1 cellular context compared by ENCODE assay signal in genomic region chr13:77299587-77299986, GRCh38.
TF ChIP-seq lines count a peak whose summit lies in the region.

No MANE protein-coding gene starts in this region.

TF ChIP-seq in SK-N-SH, 30 proteins besides CTCF, POLR2A, EP300 and RAD21:
- TF ChIP-seq MXI1 (IDR thresholded peaks at IDR 0.05; ENCODE audit: low read depth, low read length) (no peak), RFX5 (IDR thresholded peaks at IDR 0.05; ENCODE audit: low read length) (no peak), FOXJ3 (CRISPR knock-in tag; IDR thresholded peaks at IDR 0.05) (no peak), USF2 (IDR thresholded peaks at IDR 0.05; ENCODE audit: borderline replicate concordance, low read depth, low read length) (no peak), NFIC (IDR thresholded peaks at IDR 0.05; ENCODE audit: borderline replicate concordance) (no peak), PBX3 (IDR thresholded peaks at IDR 0.05) (no peak), TAF1 (IDR thresholded peaks at IDR 0.05; ENCODE audit: borderline replicate concordance, low read depth, low read length) (no peak), USF1 (IDR thresholded peaks at IDR 0.05; ENCODE audit: borderline replicate concordance, low read depth) (no peak), GATA2 (CRISPR knock-in tag; IDR thresholded peaks at IDR 0.05) (no peak), FOSL2 (IDR thresholded peaks at IDR 0.05; ENCODE audit: borderline replicate concordance, low read depth) (no peak)
